23 cellular contexts compared by ENCODE assay signal in the genomic region with DNA sequence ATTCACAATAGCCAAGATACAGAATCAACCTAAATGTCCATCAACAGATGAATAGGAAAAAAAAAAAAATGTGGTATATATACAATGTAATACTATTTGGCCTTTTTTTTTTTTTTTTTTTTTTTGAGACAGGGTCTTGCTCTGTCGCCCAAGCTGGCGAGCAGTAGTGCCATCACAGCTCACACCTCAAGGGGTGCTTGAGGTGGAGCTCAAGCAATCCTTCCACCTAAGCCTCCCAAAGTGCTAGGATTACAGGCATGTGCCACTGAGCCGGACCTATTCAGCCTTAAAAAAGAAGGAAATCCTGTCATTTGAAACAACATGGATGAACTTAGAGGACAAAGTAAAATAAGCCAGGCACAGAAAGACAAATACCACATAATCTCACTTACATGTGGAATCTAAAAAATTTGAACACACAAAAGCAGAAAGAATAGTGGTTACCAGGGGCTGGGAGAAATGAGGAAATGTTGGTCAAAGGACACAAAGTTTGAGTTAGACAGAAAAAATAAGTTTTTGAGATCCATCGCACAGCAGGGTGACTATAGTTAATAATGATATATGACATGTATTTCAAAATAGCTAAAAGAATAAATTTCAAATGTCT. TPM values are rescaled to one million over a fixed set of nuclear protein-coding genes. Genes with fewer than 3 reads are reported as not detected.
DNase-seq lines count a peak whose midpoint lies in the region; FAIRE-seq and TF ChIP-seq lines count a peak whose summit lies in the region.
"Had no signal": no experiment of that assay in that cellular context is flagged by ENCODE, and none has a peak within 500 bp of the region (broad histone marks: within the 10 kb centered on the region; RNA-seq: fewer than 3 reads in every experiment).

No MANE protein-coding gene starts in this region.

- no peak overlapping the region for H3K4me3 Mint-ChIP-seq in endothelial cell (ENCODE audit: unreplicated experiment)

- no peaks in the 10 kb centered on the region for H3K9me3 Mint-ChIP-seq in endothelial cell (ENCODE audit: unreplicated experiment)

- DNase-seq in H54 (ENCODE audit: insufficient read length, low spot score) (no peak), WERI-Rb-1 (peak; percentile 18), endothelial cell (ENCODE audit: low spot score) (no peak), renal cortical epithelial cell (ENCODE audit: low read depth) (peak; percentile 22), DMS153 treated with DMSO at 0.1 percent for 48 hours (lab: John Stamatoyannopoulos, UW; ENCODE audit: unreplicated experiment) (no peak), epidermal melanocyte (ENCODE audit: insufficient read length, low spot score) (no peak), NCI-H1417 (lab: John Stamatoyannopoulos, UW) (no peak)
- DNase-seq: activated CD4-positive, alpha-beta T cell treated with anti-CD3 and anti-CD28 coated beads, Interleukin-2, amount 50 U/mL, for 4 hours; activated naive CD4-positive, alpha-beta T cell treated with Interleukin-2 at 50 U/mL for 16 hours; anterior cingulate cortex; colonic mucosa; effector CD8-positive, alpha-beta T cell; erythroblast; IMR-90; left lung; mesenchymal stem cell; NCI-H1092; NCI-H1694 treated with DMSO at 0.1 percent for 48 hours; NK-92 treated with Interleukin-12 subunit alpha and Interleukin-12 subunit beta, amount 100 ng/mL, for 24 hours; stimulated activated CD4-positive, alpha-beta T cell treated with anti-CD3 and anti-CD28 coated beads, Interleukin-4, amount 100 ng/mL, for 1 hour; transverse colon had no signal

- H3K4me3 ChIP-seq in WERI-Rb-1 (ENCODE audit: low read depth, low read length): no peak overlapping the region
- H3K4me3 ChIP-seq: colonic mucosa, left lung, SK-N-MC, transverse colon had no signal

- H3K27me3 Mint-ChIP-seq in endothelial cell (ENCODE audit: unreplicated experiment): peaks cover 2% of the 10 kb centered on the region

- TF ChIP-seq CTCF in WERI-Rb-1 (IDR thresholded peaks at IDR 0.05; ENCODE audit: low read depth, low read length) (no peak), endothelial cell (IDR thresholded peaks at IDR 0.05; ENCODE audit: unreplicated experiment) (no peak)

- no peak for TF ChIP-seq POLR2A in H54 (IDR thresholded peaks at IDR 0.05; ENCODE audit: low read depth, low read length)

- peak overlapping the region; percentile 93 for H3K27ac Mint-ChIP-seq in endothelial cell (ENCODE audit: unreplicated experiment)

- H3K36me3 ChIP-seq in WERI-Rb-1: peaks cover 2% of the 10 kb centered on the region; the same call in 1 of the 2 replicates
- H3K36me3 ChIP-seq: colonic mucosa, left lung, neutrophil, transverse colon had no signal

- peaks cover 18% of the 10 kb centered on the region for H3K4me1 Mint-ChIP-seq in endothelial cell (ENCODE audit: unreplicated experiment)

- H3K9me3 ChIP-seq in WERI-Rb-1 (ENCODE audit: severe bottlenecking): no peaks in the 10 kb centered on the region
- H3K9me3 ChIP-seq: colonic mucosa, left lung, neutrophil, transverse colon had no signal

- no peaks in the 10 kb centered on the region for H3K27me3 ChIP-seq in WERI-Rb-1 (ENCODE audit: insufficient read depth, low read depth, severe bottlenecking)
- H3K27me3 ChIP-seq: colonic mucosa, left lung, neutrophil, transverse colon had no signal

- FAIRE-seq in H54 (lab: Jason Lieb, UNC): peak; percentile 30

- no peak overlapping the region for H3K27ac ChIP-seq in WERI-Rb-1
- H3K27ac ChIP-seq: colonic mucosa, left lung, neutrophil, SK-N-MC, transverse colon had no signal

- no peaks in the 10 kb centered on the region for H3K36me3 Mint-ChIP-seq in endothelial cell (ENCODE audit: low read depth, unreplicated experiment)

RNA-seq across cellular contexts. Expression of gene TLK1, which starts 26.0 kb away (rescaled TPM):
- total RNA-seq in endothelial cell (ENCODE audit: unreplicated experiment): 61.1 TPM
- 17.4 and 58.8 TPM in 2 replicates for total RNA-seq in renal cortical epithelial cell

Comparison
In these comparisons a context has a peak if more than half of its experiments do, and no peak if none do; other contexts are left out.
1. DNase-seq: peak in WERI-Rb-1 (single experiment) and renal cortical epithelial cell (single experiment); none in H54 (single experiment), endothelial cell (single experiment), DMS153 treated with DMSO at 0.1 percent for 48 hours (single experiment), epidermal melanocyte (single experiment) and NCI-H1417 (0 of 3).